In genomic region chr20:8524716-8525343, GRCh38 we compare ENCODE assay signal across 14 cellular contexts.
"Had no signal": no experiment of that assay in that cellular context is flagged by ENCODE, and none has a peak within 500 bp of the region (broad histone marks: within the 10 kb centered on the region; RNA-seq: fewer than 3 reads in every experiment).

No MANE protein-coding gene starts in this region.

- H2AFZ ChIP-seq: hepatocyte had no signal

- H3K4me1 ChIP-seq: body of pancreas, vagina had no signal

- H3K9me3 Mint-ChIP-seq: activated B cell treated with CpG ODN at 0.5 μM for 24 hours; activated naive CD4-positive, alpha-beta T cell treated with anti-CD3 and anti-CD28 coated beads, Interleukin-2, amount 50 U/mL, for 24 hours; central memory CD8-positive, alpha-beta T cell; stimulated activated effector memory CD8-positive, alpha-beta T cell treated with anti-CD3 and anti-CD28 coated beads, Interleukin-12 subunit alpha, Interleukin-12 subunit beta, amount 100 ng/mL, for 72 hours had no signal

- H3K4me1 Mint-ChIP-seq: activated naive CD4-positive, alpha-beta T cell treated with anti-CD3 and anti-CD28 coated beads, Interleukin-2, amount 50 U/mL, for 24 hours had no signal

- H3K36me3 ChIP-seq: neutrophil, tibial nerve, vagina had no signal

- H3K27me3 Mint-ChIP-seq: activated B cell treated with CpG ODN at 0.5 μM for 24 hours; activated naive CD4-positive, alpha-beta T cell treated with anti-CD3 and anti-CD28 coated beads, Interleukin-2, amount 50 U/mL, for 24 hours; central memory CD8-positive, alpha-beta T cell had no signal

- H3K79me2 ChIP-seq: hepatocyte had no signal

- H3K9me3 ChIP-seq: body of pancreas, neutrophil, tibial nerve, vagina had no signal

- H3K4me3 ChIP-seq: body of pancreas, hepatocyte, smooth muscle cell, tibial nerve, vagina had no signal

- H3K27me3 ChIP-seq: body of pancreas, hepatocyte, neutrophil, tibial nerve, vagina had no signal

- H3K4me3 Mint-ChIP-seq: activated B cell treated with CpG ODN at 0.5 μM for 24 hours; activated naive CD4-positive, alpha-beta T cell treated with anti-CD3 and anti-CD28 coated beads, Interleukin-2, amount 50 U/mL, for 24 hours; central memory CD8-positive, alpha-beta T cell; stimulated activated effector memory CD8-positive, alpha-beta T cell treated with anti-CD3 and anti-CD28 coated beads, Interleukin-12 subunit alpha, Interleukin-12 subunit beta, amount 100 ng/mL, for 72 hours had no signal

- H3K27ac ChIP-seq: body of pancreas, hepatocyte, neutrophil, tibial nerve, vagina had no signal

- DNase-seq: activated B cell treated with CpG ODN at 0.5 μM for 24 hours; activated CD4-positive, alpha-beta T cell treated with anti-CD3 and anti-CD28 coated beads, Interleukin-2, amount 50 U/mL, for 1 hour; activated effector memory CD4-positive, alpha-beta T cell treated with Interleukin-2 at 50 U/mL for 16 hours; body of pancreas; midbrain; right cardiac atrium had no signal

- H3K4me2 ChIP-seq: hepatocyte, smooth muscle cell had no signal

- H3K36me3 Mint-ChIP-seq: activated naive CD4-positive, alpha-beta T cell treated with anti-CD3 and anti-CD28 coated beads, Interleukin-2, amount 50 U/mL, for 24 hours had no signal

- H3K27ac Mint-ChIP-seq: activated B cell treated with CpG ODN at 0.5 μM for 24 hours; activated naive CD4-positive, alpha-beta T cell treated with anti-CD3 and anti-CD28 coated beads, Interleukin-2, amount 50 U/mL, for 24 hours; stimulated activated effector memory CD8-positive, alpha-beta T cell treated with anti-CD3 and anti-CD28 coated beads, Interleukin-12 subunit alpha, Interleukin-12 subunit beta, amount 100 ng/mL, for 72 hours had no signal
